In the genomic region with DNA sequence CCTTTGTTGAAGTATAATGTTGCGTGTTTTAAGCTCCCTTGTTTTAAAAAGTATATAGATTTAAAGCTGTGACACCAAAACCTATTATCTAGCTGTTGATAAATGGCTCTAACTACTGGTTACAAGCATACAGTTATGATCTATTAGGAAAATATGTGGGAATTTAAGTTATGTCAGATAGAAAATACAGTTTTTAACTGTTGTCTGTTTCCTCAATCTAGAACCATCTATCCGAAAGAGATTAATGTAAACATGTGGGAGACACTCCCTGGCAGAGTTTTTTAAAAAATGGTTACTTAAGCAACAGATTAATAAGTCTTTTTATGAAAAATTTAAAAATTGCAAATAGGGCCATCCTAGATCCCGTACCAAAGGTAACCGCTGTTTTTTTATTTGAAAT, we compare ENCODE assay signal across 30 cellular contexts.
"Had no signal": no experiment of that assay in that cellular context is flagged by ENCODE, and none has a peak within 500 bp of the region (broad histone marks: within the 10 kb centered on the region; RNA-seq: fewer than 3 reads in every experiment).

No MANE protein-coding gene starts in this region.

- DNase-seq: activated CD4-positive, alpha-beta memory T cell treated with anti-CD3 and anti-CD28 coated beads, Interleukin-2, amount 10 ng/mL, durations not matched to agents 7 days and 5 days; activated CD4-positive, alpha-beta T cell treated with anti-CD3 and anti-CD28 coated beads for 1 hour; activated CD4-positive, alpha-beta T cell treated with anti-CD3 and anti-CD28 coated beads for 48 hours; activated CD4-positive, CD25-positive, alpha-beta regulatory T cell; activated CD8-positive, alpha-beta memory T cell treated with anti-CD3 and anti-CD28 coated beads for 24 hours; activated CD8-positive, alpha-beta memory T cell treated with anti-CD3 and anti-CD28 coated beads, Interleukin-2, amount 10 ng/mL, durations not matched to agents 7 days and 5 days; activated gamma-delta T cell; activated naive CD4-positive, alpha-beta T cell treated with Interleukin-2 at 50 U/mL for 16 hours; activated naive CD8-positive, alpha-beta T cell treated with anti-CD3 and anti-CD28 coated beads, Interleukin-2, amount 10 ng/mL, durations not matched to agents 7 days and 5 days; body of pancreas; Kasumi-1; KG1; MM.1S; MV-4-11; NCI-H1092; NCI-H1436 treated with DMSO at 0.1 percent for 48 hours; NCI-H1694 treated with DMSO at 0.1 percent for 48 hours; NCI-H2029; NCI-H345; NCI-H524 treated with DMSO at 0.1 percent for 48 hours; SHP77 treated with DMSO at 0.1 percent for 48 hours; T-cell; T-helper 2 cell; T-helper 9 cell had no signal

- H3K9me3 Mint-ChIP-seq: activated CD4-positive, alpha-beta memory T cell treated with anti-CD3 and anti-CD28 coated beads, Interleukin-2, amount 10 ng/mL, durations not matched to agents 7 days and 5 days; activated naive CD4-positive, alpha-beta T cell treated with anti-CD3 and anti-CD28 coated beads, Interleukin-2, amount 50 U/mL, for 24 hours; activated naive CD8-positive, alpha-beta T cell treated with anti-CD3 and anti-CD28 coated beads, Interleukin-2, amount 10 ng/mL, durations not matched to agents 7 days and 5 days; activated T-helper 2 cell treated with anti-CD3 and anti-CD28 coated beads, Interferon-gamma antibody, Interleukin-2, Interleukin-4, amounts not matched to agents 10 μg/mL and 5 μg/mL and 100 μg/mL, durations not matched to agents 14 hours and 24 hours and 36 hours; T-cell had no signal

- H3K27me3 Mint-ChIP-seq: activated CD4-positive, alpha-beta memory T cell treated with anti-CD3 and anti-CD28 coated beads, Interleukin-2, amount 10 ng/mL, durations not matched to agents 7 days and 5 days; activated CD8-positive, alpha-beta memory T cell treated with anti-CD3 and anti-CD28 coated beads, Interleukin-2, amount 10 ng/mL, durations not matched to agents 7 days and 5 days; activated naive CD4-positive, alpha-beta T cell treated with anti-CD3 and anti-CD28 coated beads, Interleukin-2, amount 50 U/mL, for 24 hours; activated naive CD8-positive, alpha-beta T cell treated with anti-CD3 and anti-CD28 coated beads, Interleukin-2, amount 10 ng/mL, durations not matched to agents 7 days and 5 days; T-cell had no signal

- H3K27ac ChIP-seq: body of pancreas, breast epithelium, SJSA1, VCaP had no signal

- H3K9me3 ChIP-seq: body of pancreas, breast epithelium, SJSA1 had no signal

- H3K27me3 ChIP-seq: body of pancreas, breast epithelium, SJSA1 had no signal

- H3K4me1 ChIP-seq: body of pancreas, breast epithelium had no signal

- ATAC-seq: activated CD8-positive, alpha-beta memory T cell treated with anti-CD3 and anti-CD28 coated beads, Interleukin-2, amount 10 ng/mL, durations not matched to agents 7 days and 5 days; body of pancreas; Panc1; T-cell had no signal

- H3K4me3 Mint-ChIP-seq: activated CD4-positive, alpha-beta memory T cell treated with anti-CD3 and anti-CD28 coated beads, Interleukin-2, amount 10 ng/mL, durations not matched to agents 7 days and 5 days; activated CD8-positive, alpha-beta memory T cell treated with anti-CD3 and anti-CD28 coated beads, Interleukin-2, amount 10 ng/mL, durations not matched to agents 7 days and 5 days; activated naive CD4-positive, alpha-beta T cell treated with anti-CD3 and anti-CD28 coated beads, Interleukin-2, amount 50 U/mL, for 24 hours; activated naive CD8-positive, alpha-beta T cell treated with anti-CD3 and anti-CD28 coated beads, Interleukin-2, amount 10 ng/mL, durations not matched to agents 7 days and 5 days; T-cell had no signal

- H3K36me3 ChIP-seq: breast epithelium had no signal

- H3K27ac Mint-ChIP-seq: activated CD4-positive, alpha-beta memory T cell treated with anti-CD3 and anti-CD28 coated beads, Interleukin-2, amount 10 ng/mL, durations not matched to agents 7 days and 5 days; activated naive CD4-positive, alpha-beta T cell treated with anti-CD3 and anti-CD28 coated beads, Interleukin-2, amount 50 U/mL, for 24 hours; activated naive CD8-positive, alpha-beta T cell treated with anti-CD3 and anti-CD28 coated beads, Interleukin-2, amount 10 ng/mL, durations not matched to agents 7 days and 5 days; activated T-helper 2 cell treated with anti-CD3 and anti-CD28 coated beads, Interferon-gamma antibody, Interleukin-2, Interleukin-4, amounts not matched to agents 10 μg/mL and 5 μg/mL and 100 μg/mL, durations not matched to agents 14 hours and 24 hours and 36 hours; T-cell had no signal

- H3K4me3 ChIP-seq: body of pancreas, breast epithelium, SJSA1 had no signal
